ENCODE assay signal across 1 cellular context in genomic region chr7:16688249-16688648, GRCh38.
TF ChIP-seq lines count a peak whose summit lies in the region.

No MANE protein-coding gene starts in this region.

TF ChIP-seq in WTC11, 78 proteins besides CTCF, POLR2A, EP300 and RAD21 (continued from another document):
- TF ChIP-seq ZNF219 (CRISPR knock-in tag; IDR thresholded peaks at IDR 0.05; ENCODE audit: borderline replicate concordance) (no peak), ZBTB43 (CRISPR knock-in tag; IDR thresholded peaks at IDR 0.05) (no peak), PRDM15 (CRISPR knock-in tag; IDR thresholded peaks at IDR 0.05) (no peak)
TF ChIP-seq in WTC11: peak in this region for 0.
